Comparison of ENCODE assay signal across 33 cellular contexts in the genomic region with DNA sequence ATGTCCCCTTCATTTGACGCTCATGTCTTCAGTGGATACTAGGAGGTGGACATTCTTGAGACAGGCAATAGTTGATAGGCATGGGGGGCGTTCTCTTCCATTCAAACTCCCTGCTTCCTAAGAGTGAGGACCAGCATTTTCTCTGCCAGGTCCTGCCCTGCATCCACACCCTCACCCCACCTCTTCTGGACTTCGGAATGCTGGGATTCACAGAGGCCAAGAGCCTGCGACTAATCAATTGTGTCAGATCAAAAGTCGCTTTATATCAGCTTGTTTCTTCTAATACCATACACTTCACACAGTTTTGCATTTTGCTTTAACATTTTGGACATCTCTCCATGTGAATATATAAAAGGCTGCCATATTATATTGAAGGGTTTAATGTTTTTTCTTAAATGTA.
"Had no signal": no experiment of that assay in that cellular context is flagged by ENCODE, and none has a peak within 500 bp of the region (broad histone marks: within the 10 kb centered on the region; RNA-seq: fewer than 3 reads in every experiment).

No MANE protein-coding gene starts in this region.

- H3K36me3 ChIP-seq: adrenal gland, ascending aorta, breast epithelium, cardiac muscle cell, esophagus muscularis mucosa, gastrocnemius medialis, heart left ventricle had no signal

- DNase-seq: activated B cell treated with CpG ODN at 0.5 μM for 24 hours; activated CD4-positive, alpha-beta T cell treated with anti-CD3 and anti-CD28 coated beads for 48 hours; activated CD4-positive, alpha-beta T cell treated with anti-CD3 and anti-CD28 coated beads, Interleukin-2, amount 50 U/mL, for 1 hour; activated CD4-positive, alpha-beta T cell treated with anti-CD3 and anti-CD28 coated beads, Interleukin-2, amount 50 U/mL, for 48 hours; activated CD8-positive, alpha-beta memory T cell treated with anti-CD3 and anti-CD28 coated beads for 24 hours; activated CD8-positive, alpha-beta T cell treated with anti-CD3 and anti-CD28 coated beads for 36 hours; activated effector memory CD4-positive, alpha-beta T cell treated with anti-CD3 and anti-CD28 coated beads, Interleukin-2, amount 50 U/mL, for 16 hours; activated naive CD4-positive, alpha-beta T cell treated with anti-CD3 and anti-CD28 coated beads for 36 hours; activated naive CD8-positive, alpha-beta T cell treated with anti-CD3 and anti-CD28 coated beads for 36 hours; activated naive CD8-positive, alpha-beta T cell treated with anti-CD3 and anti-CD28 coated beads, Interleukin-2, amount 50 U/mL, for 24 hours; activated T-cell treated with anti-CD3 and anti-CD28 coated beads, Interleukin-2, amount 50 U/mL, for 4 hours; adrenal gland; amygdala; central memory CD4-positive, alpha-beta T cell; dorsolateral prefrontal cortex; effector CD4-positive, alpha-beta T cell; effector memory CD8-positive, alpha-beta T cell; erythroblast; foreskin keratinocyte; gastrocnemius medialis; glutamatergic neuron; heart left ventricle; T-helper 2 cell had no signal

- H3K9me3 Mint-ChIP-seq: activated B cell treated with CpG ODN at 0.5 μM for 24 hours; activated CD8-positive, alpha-beta T cell treated with anti-CD3 and anti-CD28 coated beads for 36 hours; activated naive CD4-positive, alpha-beta T cell treated with anti-CD3 and anti-CD28 coated beads for 36 hours; activated naive CD4-positive, alpha-beta T cell treated with anti-CD3 and anti-CD28 coated beads, Interleukin-2, amount 50 U/mL, for 24 hours; activated naive CD8-positive, alpha-beta T cell treated with anti-CD3 and anti-CD28 coated beads for 36 hours; activated naive CD8-positive, alpha-beta T cell treated with anti-CD3 and anti-CD28 coated beads, Interleukin-2, amount 50 U/mL, for 24 hours; activated T-cell treated with anti-CD3 and anti-CD28 coated beads, Interleukin-2, amount 50 U/mL, for 4 hours; activated T-helper 2 cell treated with anti-CD3 and anti-CD28 coated beads, Interferon-gamma antibody, Interleukin-2, Interleukin-4, amounts not matched to agents 10 μg/mL and 5 μg/mL and 100 μg/mL, durations not matched to agents 14 hours and 24 hours and 36 hours; brain; dendritic cell treated with granulocyte-macrophage colony-stimulating factor and Interleukin-4, amounts not matched to agents 40 ng/mL and 50 ng/mL, for 4 days; effector memory CD8-positive, alpha-beta T cell had no signal

- H3K27me3 ChIP-seq: adrenal gland, ascending aorta, breast epithelium, cardiac muscle cell, dorsolateral prefrontal cortex, esophagus muscularis mucosa, foreskin keratinocyte, gastrocnemius medialis, heart left ventricle had no signal

- H3K4me3 ChIP-seq: adrenal gland, ascending aorta, breast epithelium, cardiac muscle cell, coronary artery, dorsolateral prefrontal cortex, esophagus muscularis mucosa, gastrocnemius medialis, heart left ventricle had no signal

- H3K27ac ChIP-seq: adrenal gland, ascending aorta, breast epithelium, cardiac muscle cell, coronary artery, dorsolateral prefrontal cortex, esophagus muscularis mucosa, foreskin keratinocyte, gastrocnemius medialis, heart left ventricle had no signal

- H3K4me1 ChIP-seq: adrenal gland, ascending aorta, breast epithelium, esophagus muscularis mucosa, foreskin keratinocyte, gastrocnemius medialis, heart left ventricle had no signal

- H3K36me3 Mint-ChIP-seq: activated naive CD4-positive, alpha-beta T cell treated with anti-CD3 and anti-CD28 coated beads, Interleukin-2, amount 50 U/mL, for 24 hours; activated naive CD8-positive, alpha-beta T cell treated with anti-CD3 and anti-CD28 coated beads for 36 hours; brain had no signal

- H3K4me3 Mint-ChIP-seq: activated B cell treated with CpG ODN at 0.5 μM for 24 hours; activated CD8-positive, alpha-beta T cell treated with anti-CD3 and anti-CD28 coated beads for 36 hours; activated naive CD4-positive, alpha-beta T cell treated with anti-CD3 and anti-CD28 coated beads for 36 hours; activated naive CD4-positive, alpha-beta T cell treated with anti-CD3 and anti-CD28 coated beads, Interleukin-2, amount 50 U/mL, for 24 hours; activated naive CD8-positive, alpha-beta T cell treated with anti-CD3 and anti-CD28 coated beads for 36 hours; activated naive CD8-positive, alpha-beta T cell treated with anti-CD3 and anti-CD28 coated beads, Interleukin-2, amount 50 U/mL, for 24 hours; activated T-cell treated with anti-CD3 and anti-CD28 coated beads, Interleukin-2, amount 50 U/mL, for 4 hours; brain; dendritic cell treated with granulocyte-macrophage colony-stimulating factor and Interleukin-4, amounts not matched to agents 40 ng/mL and 50 ng/mL, for 4 days; effector memory CD8-positive, alpha-beta T cell had no signal

- H3K27me3 Mint-ChIP-seq: activated B cell treated with CpG ODN at 0.5 μM for 24 hours; activated CD8-positive, alpha-beta T cell treated with anti-CD3 and anti-CD28 coated beads for 36 hours; activated naive CD4-positive, alpha-beta T cell treated with anti-CD3 and anti-CD28 coated beads, Interleukin-2, amount 50 U/mL, for 24 hours; activated naive CD8-positive, alpha-beta T cell treated with anti-CD3 and anti-CD28 coated beads for 36 hours; activated naive CD8-positive, alpha-beta T cell treated with anti-CD3 and anti-CD28 coated beads, Interleukin-2, amount 50 U/mL, for 24 hours; brain; dendritic cell treated with granulocyte-macrophage colony-stimulating factor and Interleukin-4, amounts not matched to agents 40 ng/mL and 50 ng/mL, for 4 days; effector memory CD8-positive, alpha-beta T cell had no signal

- H3K9me3 ChIP-seq: adrenal gland, ascending aorta, breast epithelium, esophagus muscularis mucosa, gastrocnemius medialis, heart left ventricle had no signal

- ATAC-seq: activated CD4-positive, CD25-positive, alpha-beta regulatory T cell treated with anti-CD3 and anti-CD28 coated beads, Interleukin-2, amount 50 U/mL, for 24 hours; activated CD8-positive, alpha-beta T cell treated with anti-CD3 and anti-CD28 coated beads for 36 hours; activated naive CD8-positive, alpha-beta T cell treated with anti-CD3 and anti-CD28 coated beads, Interleukin-2, amount 50 U/mL, for 24 hours; activated T-cell treated with anti-CD3 and anti-CD28 coated beads, Interleukin-2, amount 50 U/mL, for 4 hours; effector memory CD8-positive, alpha-beta T cell; foreskin keratinocyte; gastrocnemius medialis; heart left ventricle had no signal

- H3K27ac Mint-ChIP-seq: activated B cell treated with CpG ODN at 0.5 μM for 24 hours; activated CD8-positive, alpha-beta T cell treated with anti-CD3 and anti-CD28 coated beads for 36 hours; activated naive CD4-positive, alpha-beta T cell treated with anti-CD3 and anti-CD28 coated beads for 36 hours; activated naive CD4-positive, alpha-beta T cell treated with anti-CD3 and anti-CD28 coated beads, Interleukin-2, amount 50 U/mL, for 24 hours; activated naive CD8-positive, alpha-beta T cell treated with anti-CD3 and anti-CD28 coated beads for 36 hours; activated naive CD8-positive, alpha-beta T cell treated with anti-CD3 and anti-CD28 coated beads, Interleukin-2, amount 50 U/mL, for 24 hours; activated T-helper 2 cell treated with anti-CD3 and anti-CD28 coated beads, Interferon-gamma antibody, Interleukin-2, Interleukin-4, amounts not matched to agents 10 μg/mL and 5 μg/mL and 100 μg/mL, durations not matched to agents 14 hours and 24 hours and 36 hours; dendritic cell treated with granulocyte-macrophage colony-stimulating factor and Interleukin-4, amounts not matched to agents 40 ng/mL and 50 ng/mL, for 4 days; effector memory CD8-positive, alpha-beta T cell had no signal

- H3K4me1 Mint-ChIP-seq: activated B cell treated with CpG ODN at 0.5 μM for 24 hours; activated naive CD4-positive, alpha-beta T cell treated with anti-CD3 and anti-CD28 coated beads, Interleukin-2, amount 50 U/mL, for 24 hours; activated naive CD8-positive, alpha-beta T cell treated with anti-CD3 and anti-CD28 coated beads, Interleukin-2, amount 50 U/mL, for 24 hours had no signal
